In the genomic region with DNA sequence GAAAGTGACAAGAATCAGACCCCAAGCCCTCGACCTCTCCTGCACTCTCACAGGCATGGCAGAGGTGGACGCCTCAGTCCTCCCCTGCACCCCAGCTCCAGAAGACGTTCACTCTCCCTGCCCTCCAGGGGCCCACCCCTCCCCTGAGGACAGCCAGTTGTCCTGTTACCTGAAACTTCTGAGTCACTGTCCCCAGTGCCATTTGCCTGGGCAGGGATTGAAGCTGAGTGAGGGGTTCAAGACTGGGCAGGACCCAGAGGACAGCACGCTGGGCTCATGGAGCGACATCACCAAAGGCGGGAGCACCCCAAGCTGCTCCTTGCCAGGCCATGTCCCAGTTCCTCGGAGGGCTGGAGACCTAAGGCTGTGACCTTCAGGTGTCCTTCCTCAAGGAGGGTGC, we compare ENCODE assay signal across 18 cellular contexts. TPM values are rescaled to one million over a fixed set of nuclear protein-coding genes. Genes with fewer than 3 reads are reported as not detected.
DNase-seq lines count a peak whose midpoint lies in the region; ATAC-seq and TF ChIP-seq lines count a peak whose summit lies in the region.
"Had no signal": no experiment of that assay in that cellular context is flagged by ENCODE, and none has a peak within 500 bp of the region (broad histone marks: within the 10 kb centered on the region; RNA-seq: fewer than 3 reads in every experiment).

No MANE protein-coding gene starts in this region.

- no peak overlapping the region for H3K9ac ChIP-seq in BLaER1 treated with 17β-estradiol and CSF1 and Interleukin-3, amounts not matched to agents 10 nM and 100 nM

- peak in 1 of 2 donors; percentile 59 for DNase-seq in ascending aorta (ENCODE audit: low spot score in 2 of 2)
- DNase-seq in thoracic aorta (ENCODE audit: low spot score) = no peak
- DNase-seq in glutamatergic neuron = no peak
- DNase-seq in stimulated activated effector memory CD8-positive, alpha-beta T cell treated with anti-CD3 and anti-CD28 coated beads, Interleukin-12 subunit alpha, Interleukin-12 subunit beta, amount 100 ng/mL, for 72 hours (ENCODE audit: low spot score in 2 of 2) = no peak
- DNase-seq in activated CD4-positive, alpha-beta T cell treated with anti-CD3 and anti-CD28 coated beads, Interleukin-2, amount 50 U/mL, for 48 hours = no peak
- DNase-seq: Caco-2; CD4-positive, alpha-beta memory T cell; DND-41; NCI-H1417; NCI-H1694 treated with DMSO at 0.1 percent for 48 hours; NCI-H446; NCI-H526; Right ventricle myocardium superior had no signal

- H3K36me3 ChIP-seq in BLaER1 treated with 17β-estradiol and CSF1 and Interleukin-3, amounts not matched to agents 10 nM and 100 nM = no peaks in the 10 kb centered on the region
- H3K36me3 ChIP-seq in ascending aorta = no peaks in the 10 kb centered on the region
- H3K36me3 ChIP-seq in thoracic aorta = no peaks in the 10 kb centered on the region

- H3K4me3 ChIP-seq in BLaER1 treated with 17β-estradiol and CSF1 and Interleukin-3, amounts not matched to agents 10 nM and 100 nM = no peak overlapping the region
- no peak overlapping the region for H3K4me3 ChIP-seq in ascending aorta
- no peak overlapping the region for H3K4me3 ChIP-seq in thoracic aorta
- H3K4me3 ChIP-seq: GM12878 had no signal

- peak overlapping the region in 7 of 11 experiments; percentile 65 to 86 (median 81); a peak in 11 of 22 replicates for H3K4me2 ChIP-seq in BLaER1 treated with 17β-estradiol and CSF1 and Interleukin-3, amounts not matched to agents 10 nM and 100 nM

- H3K27me3 ChIP-seq in BLaER1 treated with 17β-estradiol and CSF1 and Interleukin-3, amounts not matched to agents 10 nM and 100 nM = no peaks in the 10 kb centered on the region
- H3K27me3 ChIP-seq in ascending aorta = no peaks in the 10 kb centered on the region
- no peaks in the 10 kb centered on the region for H3K27me3 ChIP-seq in thoracic aorta (replicated peaks; ENCODE audit: insufficient read depth)

- H3K9me3 Mint-ChIP-seq in nephron = no peaks in the 10 kb centered on the region
- H3K9me3 Mint-ChIP-seq in glutamatergic neuron (ENCODE audit: unreplicated experiment) = no peaks in the 10 kb centered on the region
- no peaks in the 10 kb centered on the region for H3K9me3 Mint-ChIP-seq in stimulated activated effector memory CD8-positive, alpha-beta T cell treated with anti-CD3 and anti-CD28 coated beads, Interleukin-12 subunit alpha, Interleukin-12 subunit beta, amount 100 ng/mL, for 72 hours
- H3K9me3 Mint-ChIP-seq: CD4-positive, alpha-beta memory T cell; IgD-negative memory B cell had no signal

- H3K9me3 ChIP-seq in BLaER1 treated with 17β-estradiol and CSF1 and Interleukin-3, amounts not matched to agents 10 nM and 100 nM (replicated peaks in 1 of 11) = peaks cover 0 to 34% (median 19%) of the 10 kb centered on the region in 11 experiments; a peak in 16 of 22 replicates
- H3K9me3 ChIP-seq in ascending aorta (no peaks in the 10 kb centered on the region), thoracic aorta (no peaks in the 10 kb centered on the region)
- H3K9me3 ChIP-seq: Caco-2 had no signal

- ATAC-seq in thoracic aorta (ENCODE audit: insufficient number of reproducible peaks, low FRiP score, low read depth) = no peak
- ATAC-seq in stimulated activated effector memory CD8-positive, alpha-beta T cell treated with anti-CD3 and anti-CD28 coated beads, Interleukin-12 subunit alpha, Interleukin-12 subunit beta, amount 100 ng/mL, for 72 hours = no peak
- ATAC-seq: GM12878 had no signal

- peaks cover 69% of the 10 kb centered on the region for H3K4me1 Mint-ChIP-seq in nephron
- no peaks in the 10 kb centered on the region for H3K4me1 Mint-ChIP-seq in glutamatergic neuron (ENCODE audit: low read depth, unreplicated experiment)
- peaks cover 20% of the 10 kb centered on the region for H3K4me1 Mint-ChIP-seq in stimulated activated effector memory CD8-positive, alpha-beta T cell treated with anti-CD3 and anti-CD28 coated beads, Interleukin-12 subunit alpha, Interleukin-12 subunit beta, amount 100 ng/mL, for 72 hours

- TF ChIP-seq CTCF in ascending aorta (IDR thresholded peaks at IDR 0.05) (no peak), nephron (IDR thresholded peaks at IDR 0.05; ENCODE audit: unreplicated experiment in 3 of 3) (no peak), thoracic aorta (IDR thresholded peaks at IDR 0.05) (no peak), glutamatergic neuron (IDR thresholded peaks at IDR 0.05; ENCODE audit: partially characterized antibody, unreplicated experiment) (no peak)

- H3K4me1 ChIP-seq in BLaER1 treated with 17β-estradiol and CSF1 and Interleukin-3, amounts not matched to agents 10 nM and 100 nM = peaks cover 16 to 65% (median 47%) of the 10 kb centered on the region in 10 experiments
- H3K4me1 ChIP-seq in ascending aorta = peaks cover 9 to 14% of the 10 kb centered on the region in 2 donors
- H3K4me1 ChIP-seq in thoracic aorta (ENCODE audit: control insufficient read depth in 1 of 2, low read depth in 2 of 2) = peaks cover 14 to 27% of the 10 kb centered on the region in 2 donors
- H3K4me1 ChIP-seq: Caco-2 had no signal

- H3K27me3 Mint-ChIP-seq in nephron (ENCODE audit: low read depth) = peaks cover 4% of the 10 kb centered on the region
- peaks cover 3% of the 10 kb centered on the region for H3K27me3 Mint-ChIP-seq in glutamatergic neuron (ENCODE audit: unreplicated experiment)
- H3K27me3 Mint-ChIP-seq: CD4-positive, alpha-beta memory T cell had no signal

- H4K20me1 ChIP-seq in BLaER1 treated with 17β-estradiol and CSF1 and Interleukin-3, amounts not matched to agents 10 nM and 100 nM = no peaks in the 10 kb centered on the region

- H3K4me3 Mint-ChIP-seq in nephron (no peak overlapping the region), glutamatergic neuron (ENCODE audit: unreplicated experiment) (no peak overlapping the region)
- no peak overlapping the region for H3K4me3 Mint-ChIP-seq in stimulated activated effector memory CD8-positive, alpha-beta T cell treated with anti-CD3 and anti-CD28 coated beads, Interleukin-12 subunit alpha, Interleukin-12 subunit beta, amount 100 ng/mL, for 72 hours
- H3K4me3 Mint-ChIP-seq: CD4-positive, alpha-beta memory T cell; IgD-negative memory B cell had no signal

- no peak overlapping the region for H3K27ac ChIP-seq in BLaER1 treated with 17β-estradiol and CSF1 and Interleukin-3, amounts not matched to agents 10 nM and 100 nM
- H3K27ac ChIP-seq in ascending aorta (peak overlapping the region; percentile 85 to 90), thoracic aorta (peak overlapping the region; percentile 91 to 94)

- H3K27ac Mint-ChIP-seq in nephron = peak overlapping the region; percentile 85 to 97 (median 96)
- H3K27ac Mint-ChIP-seq in glutamatergic neuron (ENCODE audit: unreplicated experiment) = no peak overlapping the region
- H3K27ac Mint-ChIP-seq in stimulated activated effector memory CD8-positive, alpha-beta T cell treated with anti-CD3 and anti-CD28 coated beads, Interleukin-12 subunit alpha, Interleukin-12 subunit beta, amount 100 ng/mL, for 72 hours = no peak overlapping the region
- H3K27ac Mint-ChIP-seq: CD4-positive, alpha-beta memory T cell had no signal

- H3K36me3 Mint-ChIP-seq in nephron (ENCODE audit: low read depth) = no peaks in the 10 kb centered on the region
- no peaks in the 10 kb centered on the region for H3K36me3 Mint-ChIP-seq in glutamatergic neuron (ENCODE audit: unreplicated experiment)
- no peaks in the 10 kb centered on the region for H3K36me3 Mint-ChIP-seq in stimulated activated effector memory CD8-positive, alpha-beta T cell treated with anti-CD3 and anti-CD28 coated beads, Interleukin-12 subunit alpha, Interleukin-12 subunit beta, amount 100 ng/mL, for 72 hours
- H3K36me3 Mint-ChIP-seq: CD4-positive, alpha-beta memory T cell had no signal

- intact Hi-C loops in ascending aorta (cut with DNase I) = no loop called here

RNA-seq across cellular contexts. Expression of gene COL6A3, which starts 34.2 kb away (rescaled TPM):
- total RNA-seq in ascending aorta (156 TPM), thoracic aorta (100 to 1,000 TPM; 118 to 155 TPM), glutamatergic neuron (ENCODE audit: unreplicated experiment) (0.07 TPM)
- total RNA-seq: OCI-LY7 had no signal

RNA-seq across cellular contexts. Expression of gene MLPH, which starts 38.9 kb away (rescaled TPM):
- total RNA-seq in ascending aorta (91.0 TPM), thoracic aorta (1 to 10 TPM; 2.0 to 7.4 TPM), glutamatergic neuron (ENCODE audit: unreplicated experiment) (4.3 TPM)
- total RNA-seq: Caco-2; CD4-positive, alpha-beta memory T cell; OCI-LY7 had no signal

Comparison
In these comparisons a context has a peak if more than half of its experiments do, and no peak if none do; other contexts are left out.
1. H3K27ac ChIP-seq: peak in ascending aorta (2 of 2) and thoracic aorta (2 of 2); none in BLaER1 treated with 17β-estradiol and CSF1 and Interleukin-3, amounts not matched to agents 10 nM and 100 nM (0 of 11).
2. H3K27ac Mint-ChIP-seq: peak in nephron (3 of 3); none in glutamatergic neuron (single experiment) and stimulated activated effector memory CD8-positive, alpha-beta T cell treated with anti-CD3 and anti-CD28 coated beads, Interleukin-12 subunit alpha, Interleukin-12 subunit beta, amount 100 ng/mL, for 72 hours (single experiment).
3. RNA of gene COL6A3, which starts 34.2 kb away (total RNA-seq): 156 TPM in ascending aorta (single experiment) and 118 to 155 TPM in thoracic aorta; 0.07 TPM in glutamatergic neuron (single experiment); every median in the first group is over 100 times any median in the second.
4. RNA of gene MLPH, which starts 38.9 kb away (total RNA-seq): 91.0 TPM in ascending aorta (single experiment); 2.0 to 7.4 TPM in thoracic aorta and 4.3 TPM in glutamatergic neuron (single experiment); every median in the first group is over 10 times any median in the second.